ENCODE assay signal across 20 cellular contexts in genomic region chr13:47226516-47226915, GRCh38.
"Had no signal": no experiment of that assay in that cellular context is flagged by ENCODE, and none has a peak within 500 bp of the region (broad histone marks: within the 10 kb centered on the region; RNA-seq: fewer than 3 reads in every experiment).

No MANE protein-coding gene starts in this region.

- H3K4me2 ChIP-seq: neural progenitor cell had no signal

- H3K4me3 ChIP-seq: left lung, lung, neural progenitor cell, right lobe of liver, skin epidermis, thyroid gland, upper lobe of right lung had no signal

- H2AFZ ChIP-seq: neural progenitor cell had no signal

- H3K27ac Mint-ChIP-seq: activated CD4-positive, alpha-beta T cell treated with anti-CD3 and anti-CD28 coated beads, Interleukin-2, amount 10 ng/mL, durations not matched to agents 7 days and 5 days; activated naive CD4-positive, alpha-beta T cell treated with anti-CD3 and anti-CD28 coated beads, Interleukin-2, amount 50 U/mL, for 72 hours; activated T-cell treated with anti-CD3 and anti-CD28 coated beads, Interleukin-2, amount 50 U/mL, for 24 hours; activated T-helper 17 cell treated with anti-CD3 and anti-CD28 coated beads, Interleukin-2, amount 50 U/mL, for 72 hours; mesothelial cell of epicardium; naive thymus-derived CD8-positive, alpha-beta T cell; neural progenitor cell; stimulated activated naive CD8-positive, alpha-beta T cell treated with anti-CD3 and anti-CD28 coated beads, Interleukin-15, Interleukin-2, amounts not matched to agents 100 ng/mL and 50 ng/mL, for 24 hours had no signal

- H3K36me3 ChIP-seq: left lung, neural progenitor cell, right lobe of liver, thyroid gland, upper lobe of right lung, WERI-Rb-1 had no signal

- H3K27me3 ChIP-seq: left lung, neural progenitor cell, right lobe of liver, thyroid gland, upper lobe of right lung had no signal

- ATAC-seq: activated naive CD4-positive, alpha-beta T cell treated with anti-CD3 and anti-CD28 coated beads, Interleukin-2, amount 50 U/mL, for 72 hours; activated T-helper 17 cell treated with anti-CD3 and anti-CD28 coated beads, Interleukin-2, amount 50 U/mL, for 72 hours; left lung; naive thymus-derived CD8-positive, alpha-beta T cell; right lobe of liver; upper lobe of right lung had no signal

- DNase-seq: activated CD4-positive, alpha-beta T cell treated with anti-CD3 and anti-CD28 coated beads, Interleukin-2, amount 10 ng/mL, durations not matched to agents 7 days and 5 days; activated CD4-positive, CD25-positive, alpha-beta regulatory T cell treated with anti-CD3 and anti-CD28 coated beads, Interleukin-2, amount 50 U/mL, for 72 hours; activated T-cell treated with anti-CD3 and anti-CD28 coated beads, Interleukin-2, amount 50 U/mL, for 24 hours; foreskin melanocyte; left lung; naive thymus-derived CD8-positive, alpha-beta T cell; posterior cingulate gyrus; right lobe of liver; stimulated activated CD4-positive, alpha-beta T cell treated with anti-CD3 and anti-CD28 coated beads, Interleukin-1b, Interleukin-23, amount 100 ng/mL, for 48 hours; substantia nigra; thyroid gland; upper lobe of right lung; WERI-Rb-1 had no signal

- H3K9ac ChIP-seq: neural progenitor cell had no signal

- H3K9me3 ChIP-seq: right lobe of liver, thyroid gland, upper lobe of right lung had no signal

- H3K27me3 Mint-ChIP-seq: activated CD4-positive, alpha-beta T cell treated with anti-CD3 and anti-CD28 coated beads, Interleukin-2, amount 10 ng/mL, durations not matched to agents 7 days and 5 days; activated T-cell treated with anti-CD3 and anti-CD28 coated beads, Interleukin-2, amount 50 U/mL, for 24 hours; activated T-helper 17 cell treated with anti-CD3 and anti-CD28 coated beads, Interleukin-2, amount 50 U/mL, for 72 hours; stimulated activated naive CD8-positive, alpha-beta T cell treated with anti-CD3 and anti-CD28 coated beads, Interleukin-15, Interleukin-2, amounts not matched to agents 100 ng/mL and 50 ng/mL, for 24 hours had no signal

- H3K4me3 Mint-ChIP-seq: activated CD4-positive, alpha-beta T cell treated with anti-CD3 and anti-CD28 coated beads, Interleukin-2, amount 10 ng/mL, durations not matched to agents 7 days and 5 days; activated T-cell treated with anti-CD3 and anti-CD28 coated beads, Interleukin-2, amount 50 U/mL, for 24 hours; activated T-helper 17 cell treated with anti-CD3 and anti-CD28 coated beads, Interleukin-2, amount 50 U/mL, for 72 hours; mesothelial cell of epicardium; naive thymus-derived CD8-positive, alpha-beta T cell; neural progenitor cell; stimulated activated naive CD8-positive, alpha-beta T cell treated with anti-CD3 and anti-CD28 coated beads, Interleukin-15, Interleukin-2, amounts not matched to agents 100 ng/mL and 50 ng/mL, for 24 hours had no signal

- H3K27ac ChIP-seq: left lung, neural progenitor cell, right lobe of liver, skin epidermis, thyroid gland, upper lobe of right lung, WERI-Rb-1 had no signal

- H3K36me3 Mint-ChIP-seq: mesothelial cell of epicardium, neural progenitor cell had no signal

- H3K4me1 Mint-ChIP-seq: activated CD4-positive, alpha-beta T cell treated with anti-CD3 and anti-CD28 coated beads, Interleukin-2, amount 10 ng/mL, durations not matched to agents 7 days and 5 days; activated T-helper 17 cell treated with anti-CD3 and anti-CD28 coated beads, Interleukin-2, amount 50 U/mL, for 72 hours; mesothelial cell of epicardium; naive thymus-derived CD8-positive, alpha-beta T cell; neural progenitor cell had no signal

- H3K4me1 ChIP-seq: left lung, neural progenitor cell, right lobe of liver, thyroid gland, upper lobe of right lung had no signal
